1 cellular context compared by ENCODE assay signal in genomic region chr1:93324486-93325464, GRCh38.
A peak's percentile ranks its signal among the peaks of the same experiment; 100 is the strongest.
TF ChIP-seq lines count a peak whose summit lies in the region.

No MANE protein-coding gene starts in this region.

TF ChIP-seq in liver, 16 proteins besides CTCF, POLR2A, EP300 and RAD21 (continued from another document):
- TF ChIP-seq RXRA (IDR thresholded peaks at IDR 0.05): peak in 1 of 2 donors; percentile 17
- peak; percentile 28 for TF ChIP-seq SP1 (IDR thresholded peaks at IDR 0.05)
- TF ChIP-seq NR2F2 (IDR thresholded peaks at IDR 0.05): no peak
- TF ChIP-seq JUND (IDR thresholded peaks at IDR 0.05): no peak
TF ChIP-seq in liver: peak in this region for 4.
